Comparison of ENCODE assay signal across 19 cellular contexts in the genomic region with DNA sequence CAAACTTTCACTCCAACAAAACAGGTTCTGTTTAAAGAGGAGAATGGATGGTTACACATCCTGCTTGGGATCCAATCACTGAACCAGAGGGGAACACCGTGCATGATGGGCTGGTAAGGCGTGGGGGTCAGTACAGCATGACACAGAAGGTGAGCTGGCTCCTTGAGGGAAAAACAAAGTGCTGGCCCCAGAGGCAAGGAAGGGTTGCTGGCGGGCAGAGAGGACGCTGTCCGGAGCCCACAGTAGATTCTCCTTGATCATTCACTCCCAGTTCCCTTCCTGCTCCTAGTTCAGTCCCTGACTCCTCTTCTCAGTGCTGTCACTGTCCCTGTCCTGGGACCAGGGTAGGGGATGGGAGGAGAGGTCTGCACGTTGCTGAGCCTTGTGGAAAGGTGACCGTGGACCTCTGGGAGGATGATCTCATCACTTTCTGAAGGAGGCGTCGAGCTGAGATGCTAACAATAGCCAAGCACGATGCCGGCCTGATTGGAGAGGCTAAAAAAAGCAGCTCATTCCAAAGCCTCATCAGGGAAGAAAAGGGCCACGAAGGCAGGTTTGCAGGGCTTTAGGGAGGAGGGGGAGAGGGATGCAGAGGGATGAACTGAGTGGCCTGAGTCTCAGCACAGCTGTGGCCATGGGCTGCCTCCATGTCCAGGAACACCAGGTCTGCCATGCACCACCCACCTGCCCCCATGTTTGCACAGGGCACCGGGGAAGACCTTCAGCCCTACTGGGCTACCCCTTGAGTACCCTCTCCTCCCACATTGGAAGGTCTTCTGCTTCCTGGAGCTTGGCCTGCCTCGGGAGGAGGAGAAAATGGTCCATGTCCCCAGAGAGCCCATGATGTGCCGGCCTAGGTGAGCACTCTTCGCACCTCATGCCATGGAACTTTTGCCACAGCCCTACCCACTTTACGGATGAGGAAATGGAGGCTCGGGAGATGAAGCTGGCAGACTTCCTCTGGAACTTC.
A peak's percentile ranks its signal among the peaks of the same experiment; 100 is the strongest.
DNase-seq lines count a peak whose midpoint lies in the region; ATAC-seq, FAIRE-seq and TF ChIP-seq lines count a peak whose summit lies in the region.
"Had no signal": no experiment of that assay in that cellular context is flagged by ENCODE, and none has a peak within 500 bp of the region (broad histone marks: within the 10 kb centered on the region; RNA-seq: fewer than 3 reads in every experiment).

No MANE protein-coding gene starts in this region.

- FAIRE-seq in bronchial epithelial cell (lab: Jason Lieb, UNC), result peak; percentile 86
- FAIRE-seq: A549, RCC 7860 had no signal

- no peaks in the 10 kb centered on the region for H3K9me3 ChIP-seq in lower lobe of right lung
- H3K9me3 ChIP-seq in sigmoid colon, result no peaks in the 10 kb centered on the region

- DNase-seq in activated effector memory CD4-positive, alpha-beta T cell treated with anti-CD3 and anti-CD28 coated beads, Interleukin-2, amount 50 U/mL, for 16 hours, result peak; percentile 41
- no peak for DNase-seq in activated effector memory CD4-positive, alpha-beta T cell treated with Interleukin-2 at 50 U/mL for 16 hours
- DNase-seq in bronchial epithelial cell (ENCODE audit: low read depth), result no peak
- DNase-seq in lower lobe of right lung, result peak; percentile 13
- peak; percentile 36 for DNase-seq in sigmoid colon
- DNase-seq in activated CD4-positive, alpha-beta T cell treated with anti-CD3 and anti-CD28 coated beads for 4 hours, result no peak
- DNase-seq in MV-4-11 (lab: John Stamatoyannopoulos, UW), result no peak
- DNase-seq: GF-D8, GOT3, KBM-7, NCI-H1105 treated with DMSO at 0.1 percent for 48 hours, NCI-H1694 treated with DMSO at 0.1 percent for 48 hours, NCI-H510A treated with DMSO at 0.1 percent for 48 hours, NCI-H774, SHP77 had no signal

- ATAC-seq in lower lobe of right lung, result no peak
- ATAC-seq in HG02763 (IDR thresholded peaks at IDR 0.05; ENCODE audit: unreplicated experiment), result no peak
- ATAC-seq: A549, HCT116 had no signal

- TF ChIP-seq POLR2A in sigmoid colon (IDR thresholded peaks at IDR 0.05), result no peak

- no peak for TF ChIP-seq EP300 in sigmoid colon (IDR thresholded peaks at IDR 0.05)

- H3K36me3 ChIP-seq in bronchial epithelial cell (ENCODE audit: control insufficient read depth, insufficient read depth, low read length) (no peaks in the 10 kb centered on the region), lower lobe of right lung (no peaks in the 10 kb centered on the region), sigmoid colon (no peaks in the 10 kb centered on the region)

- no peak for TF ChIP-seq CTCF in bronchial epithelial cell (IDR thresholded peaks at IDR 0.05; ENCODE audit: insufficient read depth, low read length, severe bottlenecking)
- no peak for TF ChIP-seq CTCF in lower lobe of right lung (IDR thresholded peaks at IDR 0.05)
- no peak for TF ChIP-seq CTCF in sigmoid colon (IDR thresholded peaks at IDR 0.05)

- intact Hi-C loops in lower lobe of right lung (cut with DNase I), result no loop called here
- intact Hi-C loops in sigmoid colon (cut with DNase I), result no loop called here

- H3K4me3 ChIP-seq in bronchial epithelial cell (ENCODE audit: low read depth, low read length) (no peak overlapping the region), lower lobe of right lung (no peak overlapping the region), sigmoid colon (no peak overlapping the region)
- H3K4me3 ChIP-seq: A549 had no signal

- H3K4me1 ChIP-seq in lower lobe of right lung, result no peaks in the 10 kb centered on the region
- H3K4me1 ChIP-seq in sigmoid colon, result no peaks in the 10 kb centered on the region

- 69 to 77% methylated on average over 18 of the region's 18 CpGs for WGBS in sigmoid colon, 2 donors

- no peak overlapping the region for H3K27ac ChIP-seq in lower lobe of right lung
- H3K27ac ChIP-seq in sigmoid colon, result no peak overlapping the region
- H3K27ac ChIP-seq: A549 had no signal

- H3K27me3 ChIP-seq in bronchial epithelial cell (ENCODE audit: control insufficient read depth, insufficient read depth, low read length), result peaks cover 4% of the 10 kb centered on the region
- H3K27me3 ChIP-seq in lower lobe of right lung (ENCODE audit: low read depth), result peaks cover 3% of the 10 kb centered on the region
- H3K27me3 ChIP-seq in sigmoid colon, result no peaks in the 10 kb centered on the region

Comparison
In these comparisons a context has a peak if more than half of its experiments do, and no peak if none do; other contexts are left out.
1. DNase-seq: peak in activated effector memory CD4-positive, alpha-beta T cell treated with anti-CD3 and anti-CD28 coated beads, Interleukin-2, amount 50 U/mL, for 16 hours (single experiment), lower lobe of right lung (single experiment) and sigmoid colon (single experiment); none in activated effector memory CD4-positive, alpha-beta T cell treated with Interleukin-2 at 50 U/mL for 16 hours (single experiment), bronchial epithelial cell (single experiment), activated CD4-positive, alpha-beta T cell treated with anti-CD3 and anti-CD28 coated beads for 4 hours (0 of 2) and MV-4-11 (single experiment).